In genomic region chr6:105578308-105578707, GRCh38 we compare ENCODE assay signal across 20 cellular contexts.
DNase-seq lines count a peak whose midpoint lies in the region; ATAC-seq, FAIRE-seq and TF ChIP-seq lines count a peak whose summit lies in the region.
"Had no signal": no experiment of that assay in that cellular context is flagged by ENCODE, and none has a peak within 500 bp of the region (broad histone marks: within the 10 kb centered on the region; RNA-seq: fewer than 3 reads in every experiment).

No MANE protein-coding gene starts in this region.

- H3K27me3 ChIP-seq in DND-41 (ENCODE audit: insufficient read depth, low read length, poor library complexity): no peaks in the 10 kb centered on the region
- peaks cover 20% of the 10 kb centered on the region for H3K27me3 ChIP-seq in A673 (replicated peaks; ENCODE audit: insufficient read depth, low read depth, low read length, poor library complexity)
- H3K27me3 ChIP-seq: BLaER1 had no signal

- BruUV-seq in A673 (replicated peaks; lab: Mats Ljungman, UMichigan): no TSS peak

- intact Hi-C loops in activated CD8-positive, alpha-beta T cell treated with anti-CD3 and anti-CD28 coated beads for 36 hours (cut with micrococcal nuclease): no loop called here
- intact Hi-C loops in A673 (cut with micrococcal nuclease; ENCODE audit: unreplicated experiment): no loop called here

- POLR2A ChIA-PET in activated CD8-positive, alpha-beta T cell treated with anti-CD3 and anti-CD28 coated beads for 36 hours (lab: Charles Lee): interaction anchor here (0.6 to 0.9 kb wide), 2 partner anchors 9 to 1415 kb away, joined by 3 read pairs; no protein-coding TSS in a partner anchor
- POLR2A ChIA-PET in activated CD8-positive, alpha-beta T cell treated with anti-CD3 and anti-CD28 coated beads, Interleukin-2, amount 10 ng/mL, durations not matched to agents 7 days and 5 days (lab: Charles Lee): interaction anchor here (0.6 to 0.9 kb wide), 3 partner anchors 43 to 744 kb away, joined by 3 to 5 read pairs (median 3); no protein-coding TSS in a partner anchor
- POLR2A ChIA-PET in A673 (lab: Charles Lee; ENCODE audit: low non-redundant PET): no interaction called here

- no peaks in the 10 kb centered on the region for H3K9me3 Mint-ChIP-seq in activated CD8-positive, alpha-beta T cell treated with anti-CD3 and anti-CD28 coated beads for 36 hours
- H3K9me3 Mint-ChIP-seq in activated CD8-positive, alpha-beta T cell treated with anti-CD3 and anti-CD28 coated beads, Interleukin-2, amount 10 ng/mL, durations not matched to agents 7 days and 5 days (ENCODE audit: insufficient read depth): no peaks in the 10 kb centered on the region
- H3K9me3 Mint-ChIP-seq in stimulated activated effector memory CD8-positive, alpha-beta T cell treated with anti-CD3 and anti-CD28 coated beads, Interleukin-12 subunit alpha, Interleukin-12 subunit beta, amount 100 ng/mL, for 72 hours: peaks cover 9% of the 10 kb centered on the region
- H3K9me3 Mint-ChIP-seq: CD8-positive, alpha-beta T cell; HFFc6 had no signal

- peaks cover 4% of the 10 kb centered on the region for H3K4me1 Mint-ChIP-seq in activated CD8-positive, alpha-beta T cell treated with anti-CD3 and anti-CD28 coated beads for 36 hours (ENCODE audit: low read depth)
- peaks cover 7% of the 10 kb centered on the region for H3K4me1 Mint-ChIP-seq in activated CD8-positive, alpha-beta T cell treated with anti-CD3 and anti-CD28 coated beads, Interleukin-2, amount 10 ng/mL, durations not matched to agents 7 days and 5 days (ENCODE audit: low read depth)
- H3K4me1 Mint-ChIP-seq in stimulated activated effector memory CD8-positive, alpha-beta T cell treated with anti-CD3 and anti-CD28 coated beads, Interleukin-12 subunit alpha, Interleukin-12 subunit beta, amount 100 ng/mL, for 72 hours: peaks cover 19% of the 10 kb centered on the region
- H3K4me1 Mint-ChIP-seq: B cell; CD4-positive, CD25-positive, alpha-beta regulatory T cell had no signal

- no peak for TF ChIP-seq CTCF in activated CD8-positive, alpha-beta T cell treated with anti-CD3 and anti-CD28 coated beads for 36 hours (IDR thresholded peaks at IDR 0.05)
- TF ChIP-seq CTCF in DND-41 (IDR thresholded peaks at IDR 0.05; ENCODE audit: borderline replicate concordance, extremely low read depth, low read length, poor library complexity, severe bottlenecking) (no peak), A673 (conservative IDR thresholded peaks at IDR 0.05; ENCODE audit: low read depth, low read length) (no peak)

- H3K4me3 Mint-ChIP-seq in activated CD8-positive, alpha-beta T cell treated with anti-CD3 and anti-CD28 coated beads for 36 hours: no peak overlapping the region
- H3K4me3 Mint-ChIP-seq in activated CD8-positive, alpha-beta T cell treated with anti-CD3 and anti-CD28 coated beads, Interleukin-2, amount 10 ng/mL, durations not matched to agents 7 days and 5 days: no peak overlapping the region
- H3K4me3 Mint-ChIP-seq in stimulated activated effector memory CD8-positive, alpha-beta T cell treated with anti-CD3 and anti-CD28 coated beads, Interleukin-12 subunit alpha, Interleukin-12 subunit beta, amount 100 ng/mL, for 72 hours: no peak overlapping the region
- H3K4me3 Mint-ChIP-seq: B cell; CD4-positive, CD25-positive, alpha-beta regulatory T cell; CD8-positive, alpha-beta T cell; HFFc6 had no signal

- no peaks in the 10 kb centered on the region for H3K79me2 ChIP-seq in DND-41 (ENCODE audit: insufficient read depth, low read length)

- H3K4me1 ChIP-seq in DND-41 (ENCODE audit: insufficient read depth, low read length): no peaks in the 10 kb centered on the region
- H3K4me1 ChIP-seq in A673 (ENCODE audit: insufficient read depth, low read length, poor library complexity, severe bottlenecking): no peaks in the 10 kb centered on the region
- H3K4me1 ChIP-seq: BLaER1, Caco-2 had no signal

- ATAC-seq in activated CD8-positive, alpha-beta T cell treated with anti-CD3 and anti-CD28 coated beads for 36 hours: peak; percentile 51
- ATAC-seq in activated CD8-positive, alpha-beta T cell treated with anti-CD3 and anti-CD28 coated beads, Interleukin-2, amount 10 ng/mL, durations not matched to agents 7 days and 5 days: no peak
- ATAC-seq in DND-41 (ENCODE audit: insufficient read depth, low read depth): peak; percentile 33; the same call in 1 of the 3 replicates
- peak; percentile 68 for ATAC-seq in stimulated activated effector memory CD8-positive, alpha-beta T cell treated with anti-CD3 and anti-CD28 coated beads, Interleukin-12 subunit alpha, Interleukin-12 subunit beta, amount 100 ng/mL, for 72 hours
- ATAC-seq: CD8-positive, alpha-beta T cell; GM12878 had no signal

- H3K27ac ChIP-seq in DND-41 (ENCODE audit: low read length): no peak overlapping the region
- no peak overlapping the region for H3K27ac ChIP-seq in A673 (ENCODE audit: low read depth, low read length, poor library complexity, severe bottlenecking)
- H3K27ac ChIP-seq: BLaER1, C4-2B had no signal

- FAIRE-seq in GM19239 (lab: Jason Lieb, UNC): peak; percentile 58
- FAIRE-seq: GM12878, H54 had no signal

- H3K27ac Mint-ChIP-seq in activated CD8-positive, alpha-beta T cell treated with anti-CD3 and anti-CD28 coated beads for 36 hours: no peak overlapping the region
- H3K27ac Mint-ChIP-seq in activated CD8-positive, alpha-beta T cell treated with anti-CD3 and anti-CD28 coated beads, Interleukin-2, amount 10 ng/mL, durations not matched to agents 7 days and 5 days: no peak overlapping the region
- H3K27ac Mint-ChIP-seq in stimulated activated effector memory CD8-positive, alpha-beta T cell treated with anti-CD3 and anti-CD28 coated beads, Interleukin-12 subunit alpha, Interleukin-12 subunit beta, amount 100 ng/mL, for 72 hours: peak overlapping the region; percentile 50
- H3K27ac Mint-ChIP-seq: B cell; CD4-positive, CD25-positive, alpha-beta regulatory T cell; CD8-positive, alpha-beta T cell; HFFc6 had no signal

- CTCF ChIA-PET in activated CD8-positive, alpha-beta T cell treated with anti-CD3 and anti-CD28 coated beads for 36 hours (lab: Charles Lee): interaction anchor here (0.9 to 1.3 kb wide), 3 partner anchors 8 to 490 kb away, joined by 3 read pairs; no protein-coding TSS in a partner anchor
- CTCF ChIA-PET in activated CD8-positive, alpha-beta T cell treated with anti-CD3 and anti-CD28 coated beads, Interleukin-2, amount 10 ng/mL, durations not matched to agents 7 days and 5 days (lab: Charles Lee): no interaction called here
- CTCF ChIA-PET in A673 (lab: Charles Lee): no interaction called here

- no peaks in the 10 kb centered on the region for H4K20me1 ChIP-seq in DND-41 (ENCODE audit: insufficient read depth, low read length)
- H4K20me1 ChIP-seq: BLaER1 had no signal

- no peaks in the 10 kb centered on the region for H3K9me3 ChIP-seq in DND-41 (ENCODE audit: insufficient read depth, low read length, severe bottlenecking)
- no peaks in the 10 kb centered on the region for H3K9me3 ChIP-seq in A673 (ENCODE audit: low read depth, low read length, poor library complexity, severe bottlenecking)
- H3K9me3 ChIP-seq: BLaER1, HAP-1 had no signal

- H2AFZ ChIP-seq in DND-41 (ENCODE audit: low read depth, low read length): 0 out of 2 replicates have a peak overlapping the region, but pooled peaks have one; percentile 6

- no peaks in the 10 kb centered on the region for H3K36me3 ChIP-seq in DND-41 (ENCODE audit: insufficient read depth, low read length)
- no peaks in the 10 kb centered on the region for H3K36me3 ChIP-seq in A673 (ENCODE audit: insufficient read depth, low read length, poor library complexity, severe bottlenecking)
- H3K36me3 ChIP-seq: BLaER1, HAP-1 had no signal

- H3K9ac ChIP-seq in DND-41 (ENCODE audit: low read depth, low read length): no peak overlapping the region
- H3K9ac ChIP-seq: BLaER1 had no signal

- no peaks in the 10 kb centered on the region for H3K36me3 Mint-ChIP-seq in activated CD8-positive, alpha-beta T cell treated with anti-CD3 and anti-CD28 coated beads for 36 hours (ENCODE audit: low read depth)
- H3K36me3 Mint-ChIP-seq in activated CD8-positive, alpha-beta T cell treated with anti-CD3 and anti-CD28 coated beads, Interleukin-2, amount 10 ng/mL, durations not matched to agents 7 days and 5 days (ENCODE audit: low read depth): no peaks in the 10 kb centered on the region
- no peaks in the 10 kb centered on the region for H3K36me3 Mint-ChIP-seq in stimulated activated effector memory CD8-positive, alpha-beta T cell treated with anti-CD3 and anti-CD28 coated beads, Interleukin-12 subunit alpha, Interleukin-12 subunit beta, amount 100 ng/mL, for 72 hours
- H3K36me3 Mint-ChIP-seq: CD8-positive, alpha-beta T cell had no signal

- DNase-seq in activated CD8-positive, alpha-beta T cell treated with anti-CD3 and anti-CD28 coated beads for 36 hours: no peak
- DNase-seq in activated CD8-positive, alpha-beta T cell treated with anti-CD3 and anti-CD28 coated beads, Interleukin-2, amount 10 ng/mL, durations not matched to agents 7 days and 5 days: no peak
- DNase-seq in DND-41 (no peak), GM19239 (ENCODE audit: insufficient read length, low spot score) (no peak), A673 (ENCODE audit: low spot score) (no peak)
- no peak for DNase-seq in stimulated activated effector memory CD8-positive, alpha-beta T cell treated with anti-CD3 and anti-CD28 coated beads, Interleukin-12 subunit alpha, Interleukin-12 subunit beta, amount 100 ng/mL, for 72 hours (ENCODE audit: low spot score in 2 of 2)
- DNase-seq: Caco-2; CD8-positive, alpha-beta T cell; DMS153; EL; GDM1; GOT3; HFFc6 had no signal

- H3K4me3 ChIP-seq in DND-41 (ENCODE audit: low read depth in 1 of 2, low read length in 2 of 2): no peak overlapping the region
- no peak overlapping the region for H3K4me3 ChIP-seq in A673 (ENCODE audit: low read depth, low read length, poor library complexity, severe bottlenecking)
- H3K4me3 ChIP-seq: BLaER1, GM12878, HAP-1 had no signal

- peaks cover 14% of the 10 kb centered on the region for H3K27me3 Mint-ChIP-seq in activated CD8-positive, alpha-beta T cell treated with anti-CD3 and anti-CD28 coated beads for 36 hours
- peaks cover 20% of the 10 kb centered on the region for H3K27me3 Mint-ChIP-seq in activated CD8-positive, alpha-beta T cell treated with anti-CD3 and anti-CD28 coated beads, Interleukin-2, amount 10 ng/mL, durations not matched to agents 7 days and 5 days (ENCODE audit: low read depth)
- H3K27me3 Mint-ChIP-seq: CD4-positive, CD25-positive, alpha-beta regulatory T cell had no signal

- no peak overlapping the region for H3K4me2 ChIP-seq in DND-41 (ENCODE audit: insufficient read depth, low read length)
- H3K4me2 ChIP-seq: BLaER1 had no signal
